Comparison of ENCODE assay signal across 14 cellular contexts in genomic region chr18:77811510-77811909, GRCh38.
DNase-seq lines count a peak whose midpoint lies in the region; ATAC-seq, FAIRE-seq and TF ChIP-seq lines count a peak whose summit lies in the region.
"Had no signal": no experiment of that assay in that cellular context is flagged by ENCODE, and none has a peak within 500 bp of the region (broad histone marks: within the 10 kb centered on the region; RNA-seq: fewer than 3 reads in every experiment).

No MANE protein-coding gene starts in this region.

- peaks cover 16 to 49% (median 28%) of the 10 kb centered on the region in 11 experiments; a peak in 21 of 22 replicates for H3K9me3 ChIP-seq in BLaER1 treated with 17β-estradiol and CSF1 and Interleukin-3, amounts not matched to agents 10 nM and 100 nM (replicated peaks in 1 of 11)
- H3K9me3 ChIP-seq: testis had no signal

- no peak overlapping the region for H3K4me3 ChIP-seq in BLaER1 treated with 17β-estradiol and CSF1 and Interleukin-3, amounts not matched to agents 10 nM and 100 nM
- no peak overlapping the region for H3K4me3 ChIP-seq in brain microvascular endothelial cell (ENCODE audit: low read depth, low read length)
- H3K4me3 ChIP-seq: testis had no signal

- DNase-seq in NCI-H1092 treated with DMSO at 0.1 percent for 48 hours (lab: John Stamatoyannopoulos, UW) (peak; percentile 95), NCI-H510A (lab: John Stamatoyannopoulos, UW) (peak; percentile 93), brain microvascular endothelial cell (peak; percentile 2), SK-N-DZ (ENCODE audit: low spot score) (no peak), D721Med (ENCODE audit: insufficient read length, low spot score) (no peak)
- DNase-seq: activated naive CD4-positive, alpha-beta T cell treated with anti-CD3 and anti-CD28 coated beads for 36 hours; DMS 273 treated with DMSO at 0.1 percent for 48 hours; NCI-H524; stimulated activated CD4-positive, alpha-beta T cell treated with anti-CD3 and anti-CD28 coated beads, Interleukin-15, amount 100 ng/mL, for 24 hours; testis had no signal

- in situ Hi-C loops in brain microvascular endothelial cell (cut with HindIII; ENCODE audit: low pct_ligation_motif_present, low sequenced_read_pairs): no loop called here

- no peak for FAIRE-seq in D721Med (lab: Jason Lieb, UNC)
- FAIRE-seq: keratinocyte had no signal

- no peaks in the 10 kb centered on the region for H3K36me3 ChIP-seq in BLaER1 treated with 17β-estradiol and CSF1 and Interleukin-3, amounts not matched to agents 10 nM and 100 nM
- H3K36me3 ChIP-seq in brain microvascular endothelial cell (replicated peaks): no peaks in the 10 kb centered on the region

- no peaks in the 10 kb centered on the region for H3K27me3 ChIP-seq in BLaER1 treated with 17β-estradiol and CSF1 and Interleukin-3, amounts not matched to agents 10 nM and 100 nM
- no peaks in the 10 kb centered on the region for H3K27me3 ChIP-seq in brain microvascular endothelial cell (replicated peaks)
- H3K27me3 ChIP-seq: testis had no signal

- H4K20me1 ChIP-seq in BLaER1 treated with 17β-estradiol and CSF1 and Interleukin-3, amounts not matched to agents 10 nM and 100 nM: no peaks in the 10 kb centered on the region

- peak overlapping the region in 7 of 11 experiments; percentile 18 to 41 (median 33); a peak in 8 of 22 replicates for H3K27ac ChIP-seq in BLaER1 treated with 17β-estradiol and CSF1 and Interleukin-3, amounts not matched to agents 10 nM and 100 nM
- H3K27ac ChIP-seq in brain microvascular endothelial cell: no peak overlapping the region
- H3K27ac ChIP-seq: testis had no signal

- peak overlapping the region; percentile 40 to 72 (median 46) for H3K4me2 ChIP-seq in BLaER1 treated with 17β-estradiol and CSF1 and Interleukin-3, amounts not matched to agents 10 nM and 100 nM

- peaks cover 22 to 32% (median 27%) of the 10 kb centered on the region in 10 experiments for H3K4me1 ChIP-seq in BLaER1 treated with 17β-estradiol and CSF1 and Interleukin-3, amounts not matched to agents 10 nM and 100 nM
- H3K4me1 ChIP-seq: testis had no signal

- ATAC-seq in HG03442 (IDR thresholded peaks at IDR 0.05; ENCODE audit: unreplicated experiment) (no peak), GM19351 (IDR thresholded peaks at IDR 0.05; ENCODE audit: unreplicated experiment) (no peak)

- H3K9ac ChIP-seq in BLaER1 treated with 17β-estradiol and CSF1 and Interleukin-3, amounts not matched to agents 10 nM and 100 nM: no peak overlapping the region

- TF ChIP-seq CTCF in brain microvascular endothelial cell (IDR thresholded peaks at IDR 0.05; ENCODE audit: low read depth, low read length, missing control alignments) (no peak), D721Med (IDR thresholded peaks at IDR 0.05; ENCODE audit: insufficient read depth, missing control alignments) (no peak)

Comparison
In these comparisons a context has a peak if more than half of its experiments do, and no peak if none do; other contexts are left out.
1. DNase-seq: peak in NCI-H1092 treated with DMSO at 0.1 percent for 48 hours (single experiment), NCI-H510A (single experiment) and brain microvascular endothelial cell (single experiment); none in SK-N-DZ (single experiment) and D721Med (single experiment).